19 cellular contexts compared by ENCODE assay signal in genomic region chr5:179137643-179138567, GRCh38.
DNase-seq lines count a peak whose midpoint lies in the region; ATAC-seq, FAIRE-seq and TF ChIP-seq lines count a peak whose summit lies in the region.
"Had no signal": no experiment of that assay in that cellular context is flagged by ENCODE, and none has a peak within 500 bp of the region (broad histone marks: within the 10 kb centered on the region; RNA-seq: fewer than 3 reads in every experiment).

No MANE protein-coding gene starts in this region.

- CTCF ChIA-PET in SK-N-SH (lab: Yijun Ruan, JAX) (no interaction called here), Panc1 (lab: Charles Lee) (no interaction called here)

- no peaks in the 10 kb centered on the region for H3F3A ChIP-seq in SK-N-SH (replicated peaks; ENCODE audit: insufficient read depth)

- H4K20me1 ChIP-seq in SK-N-SH (ENCODE audit: insufficient read depth): no peaks in the 10 kb centered on the region

- H3K9ac ChIP-seq in SK-N-SH (no peak overlapping the region), kidney (ENCODE audit: low read length in 2 of 2) (no peak overlapping the region)

- in situ Hi-C loops in Panc1 (cut with HindIII; ENCODE audit: low pct_unique_long_range_greater_than_20kb, low sequenced_read_pairs): no loop called here

- H3K79me2 ChIP-seq in SK-N-SH (ENCODE audit: insufficient read depth): no peaks in the 10 kb centered on the region

- no peaks in the 10 kb centered on the region for H3K36me3 Mint-ChIP-seq in natural killer cell

- no peaks in the 10 kb centered on the region for H3K9me3 ChIP-seq in SK-N-SH
- H3K9me3 ChIP-seq in Panc1 (ENCODE audit: control insufficient read depth, insufficient read depth, low read depth, low read length): no peaks in the 10 kb centered on the region
- H3K9me3 ChIP-seq in kidney (ENCODE audit: control insufficient read depth in 1 of 2, low read length in 2 of 2): no peaks in the 10 kb centered on the region
- no peaks in the 10 kb centered on the region for H3K9me3 ChIP-seq in suprapubic skin

- WGBS in SK-N-SH (ENCODE audit: low lambda C conversion rate): 58% methylated on average over 19 of the region's 33 CpGs
- WGBS in suprapubic skin: 87% methylated on average over 13 of the region's 33 CpGs

- no peaks in the 10 kb centered on the region for H3K9me2 ChIP-seq in SK-N-SH

- no TSS peak for BruUV-seq in Panc1 (replicated peaks; lab: Mats Ljungman, UMichigan)

- H3K36me3 ChIP-seq in SK-N-SH (replicated peaks in 1 of 2; ENCODE audit: control insufficient read depth in 1 of 2, insufficient read depth in 2 of 2, low read length in 1 of 2): no peaks in the 10 kb centered on the region
- H3K36me3 ChIP-seq in Panc1 (ENCODE audit: control insufficient read depth, insufficient read depth, low read length): no peaks in the 10 kb centered on the region
- no peaks in the 10 kb centered on the region for H3K36me3 ChIP-seq in kidney (ENCODE audit: control insufficient read depth in 1 of 2, insufficient read depth in 2 of 2, low read length in 2 of 2)
- no peaks in the 10 kb centered on the region for H3K36me3 ChIP-seq in suprapubic skin

- TF ChIP-seq RAD21 in SK-N-SH (IDR thresholded peaks at IDR 0.05; ENCODE audit: low read length): no peak

- no peak for TF ChIP-seq CTCF in SK-N-SH (IDR thresholded peaks at IDR 0.05)
- no peak for TF ChIP-seq CTCF in Panc1 (IDR thresholded peaks at IDR 0.05)
- no peak for TF ChIP-seq CTCF in kidney (IDR thresholded peaks at IDR 0.05; ENCODE audit: borderline replicate concordance, extremely low read depth, insufficient read depth)
- TF ChIP-seq CTCF in suprapubic skin (IDR thresholded peaks at IDR 0.05): no peak
- TF ChIP-seq CTCF in natural killer cell (IDR thresholded peaks at IDR 0.05): no peak

- no peak for TF ChIP-seq POLR2A in suprapubic skin (IDR thresholded peaks at IDR 0.05)

- H3K4me3 ChIP-seq in SK-N-SH (ENCODE audit: low read depth in 2 of 2, low read length in 1 of 2): no peak overlapping the region
- no peak overlapping the region for H3K4me3 ChIP-seq in Panc1 (ENCODE audit: low read depth in 2 of 2, low read length in 2 of 2)
- H3K4me3 ChIP-seq in kidney (ENCODE audit: low read length in 2 of 2): no peak overlapping the region
- H3K4me3 ChIP-seq in suprapubic skin: peak overlapping the region; percentile 15
- H3K4me3 ChIP-seq: K562 had no signal

- no peak overlapping the region for H3K27ac Mint-ChIP-seq in natural killer cell
- H3K27ac Mint-ChIP-seq: HFFc6 had no signal

- H3K27ac ChIP-seq in SK-N-SH (ENCODE audit: low read depth in 2 of 2, low read length in 1 of 2) (peak overlapping the region in 1 of 2 experiments; percentile 4; a peak in 1 of 4 replicates), Panc1 (ENCODE audit: low read length) (no peak overlapping the region), kidney (ENCODE audit: low read depth in 2 of 2, low read length in 2 of 2) (no peak overlapping the region), suprapubic skin (no peak overlapping the region)

- no peaks in the 10 kb centered on the region for H3K9me3 Mint-ChIP-seq in natural killer cell
- H3K9me3 Mint-ChIP-seq: HFFc6 had no signal

- H3K4me1 ChIP-seq in SK-N-SH (ENCODE audit: control insufficient read depth in 1 of 2, insufficient read depth in 2 of 2, low read depth in 1 of 2, low read length in 1 of 2): peaks cover 0 to 17% of the 10 kb centered on the region in 2 experiments; a peak in 2 of 4 replicates
- H3K4me1 ChIP-seq in Panc1 (ENCODE audit: control insufficient read depth, insufficient read depth, low read length): no peaks in the 10 kb centered on the region
- H3K4me1 ChIP-seq in kidney (ENCODE audit: control insufficient read depth in 1 of 2, insufficient read depth in 1 of 2, low read depth in 1 of 2, low read length in 2 of 2): no peaks in the 10 kb centered on the region
- H3K4me1 ChIP-seq in suprapubic skin: peaks cover 6% of the 10 kb centered on the region

- H3K4me1 Mint-ChIP-seq in natural killer cell: no peaks in the 10 kb centered on the region

- H3K27me3 ChIP-seq in SK-N-SH (ENCODE audit: insufficient read depth): no peaks in the 10 kb centered on the region
- no peaks in the 10 kb centered on the region for H3K27me3 ChIP-seq in Panc1 (ENCODE audit: control insufficient read depth, insufficient read depth, low read length)
- peaks cover 4% of the 10 kb centered on the region for H3K27me3 ChIP-seq in suprapubic skin

- no peaks in the 10 kb centered on the region for H3K27me3 Mint-ChIP-seq in natural killer cell (ENCODE audit: low read depth in 2 of 2)

- H3K4me2 ChIP-seq in SK-N-SH: no peak overlapping the region

- DNase-seq in SK-N-SH (peak; percentile 55), Panc1 (ENCODE audit: low read depth, low spot score) (no peak), kidney (peak; percentile 63), suprapubic skin (ENCODE audit: low spot score in 2 of 2) (no peak), natural killer cell (no peak)
- DNase-seq: C1 segment of cervical spinal cord; GF-D8; GOT3; HFFc6; NCI-H1694; NCI-H226; NCI-H526 treated with DMSO at 0.1 percent for 48 hours; NK-92 treated with Interleukin-12 subunit alpha and Interleukin-12 subunit beta, amount 100 ng/mL, for 24 hours had no signal

- ATAC-seq in SK-N-SH treated with all-trans-retinoic acid at 6 μM for 48 hours (no peak), Panc1 (peak; percentile 11; the same call in 1 of the 2 replicates), GM19455 (IDR thresholded peaks at IDR 0.05; ENCODE audit: unreplicated experiment) (no peak), HG03045 (IDR thresholded peaks at IDR 0.05; ENCODE audit: unreplicated experiment) (no peak), natural killer cell (no peak)
- ATAC-seq: K562 had no signal

- intact Hi-C loops in Panc1 (cut with micrococcal nuclease; ENCODE audit: unreplicated experiment) (no loop called here), kidney (cut with DNase I) (no loop called here), natural killer cell (cut with micrococcal nuclease) (no loop called here)

- no peak overlapping the region for H2AFZ ChIP-seq in SK-N-SH (ENCODE audit: low read depth)

- FAIRE-seq in kidney (lab: Jason Lieb, UNC): no peak
- FAIRE-seq: GM12891, GM18507, K562 had no signal

- no peak overlapping the region for H3K4me3 Mint-ChIP-seq in natural killer cell
- H3K4me3 Mint-ChIP-seq: HFFc6 had no signal

- no peak for TF ChIP-seq EP300 in SK-N-SH (IDR thresholded peaks at IDR 0.05; ENCODE audit: borderline replicate concordance in 1 of 2, low read depth in 1 of 2, low read length in 1 of 2)
- TF ChIP-seq EP300 in suprapubic skin (IDR thresholded peaks at IDR 0.05): no peak

- POLR2A ChIA-PET in SK-N-SH (lab: Yijun Ruan, JAX): no interaction called here
- POLR2A ChIA-PET in Panc1 (lab: Charles Lee): no interaction called here

TF ChIP-seq in SK-N-SH, 30 proteins besides CTCF, POLR2A, EP300 and RAD21:
- TF ChIP-seq TEAD4 (IDR thresholded peaks at IDR 0.05; ENCODE audit: borderline replicate concordance, insufficient read depth) (no peak), FOXJ3 (CRISPR knock-in tag; IDR thresholded peaks at IDR 0.05) (no peak), NRF1 (IDR thresholded peaks at IDR 0.05; ENCODE audit: low read depth, low read length) (no peak), SMC3 (IDR thresholded peaks at IDR 0.05; ENCODE audit: low read depth, low read length) (no peak), MAX (IDR thresholded peaks at IDR 0.05; ENCODE audit: low read depth) (no peak), CHD2 (IDR thresholded peaks at IDR 0.05; ENCODE audit: low read length, partially characterized antibody) (no peak), FOSL2 (IDR thresholded peaks at IDR 0.05; ENCODE audit: borderline replicate concordance, low read depth) (no peak), GATA2 (CRISPR knock-in tag; IDR thresholded peaks at IDR 0.05) (no peak), NFIC (IDR thresholded peaks at IDR 0.05; ENCODE audit: borderline replicate concordance) (no peak), MXI1 (IDR thresholded peaks at IDR 0.05; ENCODE audit: low read depth, low read length) (no peak), TAF1 (IDR thresholded peaks at IDR 0.05; ENCODE audit: borderline replicate concordance, low read depth, low read length) (no peak)

TF ChIP-seq in SK-N-SH treated with all-trans-retinoic acid at 6 μM for 48 hours, 23 proteins besides CTCF, POLR2A, EP300 and RAD21 (continues in another document):
- TF ChIP-seq GLIS3 (CRISPR knock-in tag; IDR thresholded peaks at IDR 0.05): no peak
- TF ChIP-seq, protein P1, sequence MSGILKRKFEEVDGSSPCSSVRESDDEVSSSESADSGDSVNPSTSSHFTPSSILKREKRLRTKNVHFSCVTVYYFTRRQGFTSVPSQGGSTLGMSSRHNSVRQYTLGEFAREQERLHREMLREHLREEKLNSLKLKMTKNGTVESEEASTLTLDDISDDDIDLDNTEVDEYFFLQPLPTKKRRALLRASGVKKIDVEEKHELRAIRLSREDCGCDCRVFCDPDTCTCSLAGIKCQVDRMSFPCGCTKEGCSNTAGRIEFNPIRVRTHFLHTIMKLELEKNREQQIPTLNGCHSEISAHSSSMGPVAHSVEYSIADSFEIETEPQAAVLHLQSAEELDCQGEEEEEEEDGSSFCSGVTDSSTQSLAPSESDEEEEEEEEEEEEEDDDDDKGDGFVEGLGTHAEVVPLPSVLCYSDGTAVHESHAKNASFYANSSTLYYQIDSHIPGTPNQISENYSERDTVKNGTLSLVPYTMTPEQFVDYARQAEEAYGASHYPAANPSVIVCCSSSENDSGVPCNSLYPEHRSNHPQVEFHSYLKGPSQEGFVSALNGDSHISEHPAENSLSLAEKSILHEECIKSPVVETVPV (CRISPR knock-in tag; IDR thresholded peaks at IDR 0.05): no peak
- no peak for TF ChIP-seq ZNF565 (CRISPR knock-in tag; conservative IDR thresholded peaks at IDR 0.05; ENCODE audit: low read depth)
- TF ChIP-seq ZNF8 (CRISPR knock-in tag; IDR thresholded peaks at IDR 0.05): no peak

Comparison
In these comparisons a context has a peak if more than half of its experiments do, and no peak if none do; other contexts are left out.
1. DNase-seq: peak in SK-N-SH (single experiment) and kidney (single experiment); none in Panc1 (single experiment), suprapubic skin (0 of 2) and natural killer cell (single experiment).